Comparison of ENCODE assay signal across 1 cellular context in genomic region chr17:27514595-27515413, GRCh38.
TF ChIP-seq lines count a peak whose summit lies in the region.

No MANE protein-coding gene starts in this region.

TF ChIP-seq in IMR-90, 13 proteins besides CTCF, POLR2A, EP300 and RAD21 (continued from another document):
- TF ChIP-seq, protein P1, sequence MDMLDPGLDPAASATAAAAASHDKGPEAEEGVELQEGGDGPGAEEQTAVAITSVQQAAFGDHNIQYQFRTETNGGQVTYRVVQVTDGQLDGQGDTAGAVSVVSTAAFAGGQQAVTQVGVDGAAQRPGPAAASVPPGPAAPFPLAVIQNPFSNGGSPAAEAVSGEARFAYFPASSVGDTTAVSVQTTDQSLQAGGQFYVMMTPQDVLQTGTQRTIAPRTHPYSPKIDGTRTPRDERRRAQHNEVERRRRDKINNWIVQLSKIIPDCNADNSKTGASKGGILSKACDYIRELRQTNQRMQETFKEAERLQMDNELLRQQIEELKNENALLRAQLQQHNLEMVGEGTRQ (IDR thresholded peaks at IDR 0.05; ENCODE audit: low read depth, low read length): no peak
- TF ChIP-seq NFE2L2 (IDR thresholded peaks at IDR 0.05; ENCODE audit: low read depth, low read length) (no peak), MXI1 (IDR thresholded peaks at IDR 0.05; ENCODE audit: borderline replicate concordance, low read depth, low read length) (no peak), FOS (IDR thresholded peaks at IDR 0.05; ENCODE audit: low read depth, low read length) (no peak), RCOR1 (IDR thresholded peaks at IDR 0.05; ENCODE audit: insufficient replicate concordance, low read length) (no peak), CHD1 (IDR thresholded peaks at IDR 0.05; ENCODE audit: low read depth, low read length) (no peak), SMC3 (IDR thresholded peaks at IDR 0.05; ENCODE audit: low read depth, low read length) (no peak), CEBPB (IDR thresholded peaks at IDR 0.05; ENCODE audit: low read depth, low read length) (no peak), ELK1 (IDR thresholded peaks at IDR 0.05; ENCODE audit: borderline replicate concordance, low read depth, low read length) (no peak), BHLHE40 (IDR thresholded peaks at IDR 0.05; ENCODE audit: low read depth, low read length) (no peak)
